24 cellular contexts compared by ENCODE assay signal in genomic region chr21:41482980-41483379, GRCh38. TPM values are rescaled to one million over a fixed set of nuclear protein-coding genes. Genes with fewer than 3 reads are reported as not detected.
"Had no signal": no experiment of that assay in that cellular context is flagged by ENCODE, and none has a peak within 500 bp of the region (broad histone marks: within the 10 kb centered on the region; RNA-seq: fewer than 3 reads in every experiment).

No MANE protein-coding gene starts in this region.

- H3K4me3 ChIP-seq: cardiac muscle cell, MG63 had no signal

- H3K9me3 Mint-ChIP-seq: activated T-helper 1 cell treated with anti-CD3 and anti-CD28 coated beads, Interleukin-12 subunit alpha, Interleukin-12 subunit beta, Interleukin-2, Interleukin-4 antibody, amounts not matched to agents 30 ng/mL and 10 ng/mL and 1 ng/mL, durations not matched to agents 14 hours and 24 hours and 36 hours; IgD-negative memory B cell; T-helper 2 cell treated with Interferon-gamma antibody and Interleukin-4, amounts not matched to agents 5 μg/mL and 100 μg/mL, for 36 hours had no signal

- H3K4me3 Mint-ChIP-seq: activated CD8-positive, alpha-beta T cell treated with anti-CD3 and anti-CD28 coated beads, Interleukin-2, amount 10 ng/mL, durations not matched to agents 7 days and 5 days; activated naive CD8-positive, alpha-beta T cell; activated T-helper 1 cell treated with anti-CD3 and anti-CD28 coated beads, Interleukin-12 subunit alpha, Interleukin-12 subunit beta, Interleukin-2, Interleukin-4 antibody, amounts not matched to agents 30 ng/mL and 10 ng/mL and 1 ng/mL, durations not matched to agents 14 hours and 24 hours and 36 hours; IgD-negative memory B cell; T-helper 2 cell treated with Interferon-gamma antibody and Interleukin-4, amounts not matched to agents 5 μg/mL and 100 μg/mL, for 36 hours had no signal

- H3K27ac Mint-ChIP-seq: activated CD8-positive, alpha-beta T cell treated with anti-CD3 and anti-CD28 coated beads, Interleukin-2, amount 10 ng/mL, durations not matched to agents 7 days and 5 days; activated naive CD8-positive, alpha-beta T cell; activated T-helper 1 cell treated with anti-CD3 and anti-CD28 coated beads, Interleukin-12 subunit alpha, Interleukin-12 subunit beta, Interleukin-2, Interleukin-4 antibody, amounts not matched to agents 30 ng/mL and 10 ng/mL and 1 ng/mL, durations not matched to agents 14 hours and 24 hours and 36 hours; IgD-negative memory B cell; T-helper 2 cell treated with Interferon-gamma antibody and Interleukin-4, amounts not matched to agents 5 μg/mL and 100 μg/mL, for 36 hours had no signal

- H3K36me3 Mint-ChIP-seq: activated naive CD8-positive, alpha-beta T cell; IgD-negative memory B cell had no signal

- H3K9me3 ChIP-seq: MG63 had no signal

- DNase-seq: activated CD4-positive, alpha-beta T cell treated with anti-CD3 and anti-CD28 coated beads for 48 hours; activated CD4-positive, alpha-beta T cell treated with anti-CD3 and anti-CD28 coated beads, Interleukin-2, amount 50 U/mL, for 4 hours; activated CD4-positive, CD25-positive, alpha-beta regulatory T cell treated with anti-CD3 and anti-CD28 coated beads, Interleukin-2, amount 50 U/mL, for 72 hours; activated CD8-positive, alpha-beta memory T cell treated with anti-CD3 and anti-CD28 coated beads, Interleukin-2, amount 50 U/mL, for 48 hours; activated CD8-positive, alpha-beta T cell treated with anti-CD3 and anti-CD28 coated beads, Interleukin-2, amount 10 ng/mL, durations not matched to agents 7 days and 5 days; activated effector memory CD4-positive, alpha-beta T cell treated with anti-CD3 and anti-CD28 coated beads, Interleukin-2, amount 50 U/mL, for 16 hours; activated naive CD4-positive, alpha-beta T cell treated with Interleukin-2 at 50 U/mL for 16 hours; activated T-cell treated with anti-CD3 and anti-CD28 coated beads, Interleukin-2, amount 50 U/mL, for 1 hour; amygdala; KG1; MG63; NCI-H1105 treated with DMSO at 0.1 percent for 48 hours; NCI-H146; NCI-H2081 treated with DMSO at 0.1 percent for 48 hours; NCI-H446; NCI-H524; SHP77 treated with DMSO at 0.1 percent for 48 hours had no signal

- H3K36me3 ChIP-seq: brain microvascular endothelial cell, cardiac muscle cell, MG63 had no signal

- H3K27me3 ChIP-seq: brain microvascular endothelial cell, cardiac muscle cell, MG63 had no signal

- H3K27ac ChIP-seq: brain microvascular endothelial cell, cardiac muscle cell had no signal

- ATAC-seq: activated CD8-positive, alpha-beta T cell treated with anti-CD3 and anti-CD28 coated beads, Interleukin-2, amount 10 ng/mL, durations not matched to agents 7 days and 5 days had no signal

RNA-seq across cellular contexts. Expression of gene TMPRSS2, which starts 25.0 kb away (rescaled TPM):
- total RNA-seq: activated CD8-positive, alpha-beta T cell treated with anti-CD3 and anti-CD28 coated beads, Interleukin-2, amount 10 ng/mL, durations not matched to agents 7 days and 5 days; activated T-helper 1 cell treated with anti-CD3 and anti-CD28 coated beads, Interleukin-12 subunit alpha, Interleukin-12 subunit beta, Interleukin-2, Interleukin-4 antibody, amounts not matched to agents 30 ng/mL and 10 ng/mL and 1 ng/mL, durations not matched to agents 14 hours and 24 hours and 36 hours; cardiac muscle cell; SK-MEL-5 had no signal
- polyA plus RNA-seq: cardiac muscle cell, IgD-negative memory B cell had no signal

RNA-seq across cellular contexts. Expression of gene MX1, which starts 56.9 kb away (rescaled TPM):
- total RNA-seq: cardiac muscle cell had no signal
- polyA plus RNA-seq: cardiac muscle cell had no signal
